In the genomic region with DNA sequence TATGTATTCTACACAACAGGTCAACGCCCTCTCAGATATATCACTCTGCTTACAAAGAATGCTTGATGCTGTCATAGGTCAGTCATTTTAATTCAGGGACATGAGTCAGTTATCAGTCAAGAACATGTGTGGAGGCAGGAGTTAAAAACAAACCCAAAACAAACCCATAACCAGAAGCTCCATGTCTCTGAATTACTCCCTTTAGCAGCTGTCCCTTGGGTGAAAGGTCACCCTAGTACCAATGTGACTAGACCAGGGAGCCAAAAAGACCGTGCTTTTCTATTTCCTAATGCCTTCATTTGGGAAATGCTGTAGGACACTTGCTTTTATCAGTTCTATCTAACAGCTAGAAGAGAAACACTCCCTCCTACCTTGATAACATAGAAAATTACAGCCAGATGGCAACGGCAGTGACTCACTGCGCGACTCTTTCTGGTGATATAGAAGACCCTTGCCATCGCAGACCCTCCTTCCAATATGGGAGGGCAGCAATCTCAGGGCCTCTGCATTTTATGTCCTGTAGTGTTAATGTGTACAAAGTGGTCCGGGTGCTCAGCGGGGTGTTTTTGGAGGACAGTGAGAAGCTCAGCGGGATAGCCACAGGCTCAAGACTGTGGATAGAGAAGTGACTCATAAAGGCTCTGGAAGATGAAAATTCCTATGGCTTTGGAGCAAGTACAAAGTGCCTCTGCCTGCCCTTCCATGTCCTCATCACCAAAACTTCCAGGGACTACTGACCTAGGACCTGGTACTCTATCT, we compare ENCODE assay signal across 10 cellular contexts. TPM values are rescaled to one million over a fixed set of nuclear protein-coding genes. Genes with fewer than 3 reads are reported as not detected.
DNase-seq lines count a peak whose midpoint lies in the region; ATAC-seq and TF ChIP-seq lines count a peak whose summit lies in the region.
"Had no signal": no experiment of that assay in that cellular context is flagged by ENCODE, and none has a peak within 500 bp of the region (broad histone marks: within the 10 kb centered on the region; RNA-seq: fewer than 3 reads in every experiment).

No MANE protein-coding gene starts in this region.

- no peaks in the 10 kb centered on the region for H3K9me3 Mint-ChIP-seq in nephron progenitor cell

- H3K4me3 Mint-ChIP-seq in nephron progenitor cell: no peak overlapping the region

- H3K4me3 ChIP-seq in esophagus (ENCODE audit: low read depth in 1 of 2, low read length in 2 of 2): no peak overlapping the region

- TF ChIP-seq CTCF in nephron progenitor cell (IDR thresholded peaks at IDR 0.05): no peak

- H3K27me3 ChIP-seq in esophagus (ENCODE audit: control insufficient read depth in 1 of 2, insufficient read depth in 2 of 2, low read length in 2 of 2): no peaks in the 10 kb centered on the region

- H3K36me3 Mint-ChIP-seq in nephron progenitor cell (ENCODE audit: low read depth): peaks cover 69% of the 10 kb centered on the region

- peak overlapping the region; percentile 85 for H3K27ac Mint-ChIP-seq in nephron progenitor cell

- ATAC-seq in GM19455 (IDR thresholded peaks at IDR 0.05; ENCODE audit: unreplicated experiment): no peak

- H3K36me3 ChIP-seq in esophagus (ENCODE audit: control insufficient read depth in 2 of 2, insufficient read depth in 2 of 2, low read length in 1 of 2): peaks cover 6 to 9% of the 10 kb centered on the region in 2 donors

- WGBS in esophagus, 2 donors: 82 to 86% methylated on average over 9 of the region's 9 CpGs

- H3K9me3 ChIP-seq in esophagus (ENCODE audit: control insufficient read depth in 2 of 2, insufficient read depth in 1 of 2, low read depth in 1 of 2, low read length in 1 of 2): no peaks in the 10 kb centered on the region

- peak overlapping the region; percentile 28 to 53 for H3K27ac ChIP-seq in esophagus (ENCODE audit: low read depth in 2 of 2, low read length in 1 of 2)

- peaks cover 0 to 2% of the 10 kb centered on the region in 2 donors for H3K4me1 ChIP-seq in esophagus (ENCODE audit: control insufficient read depth in 2 of 2, insufficient read depth in 2 of 2, low read length in 1 of 2)

- DNase-seq in EL: peak; percentile 89
- DNase-seq in RKO (ENCODE audit: low spot score): peak; percentile 67
- no peak for DNase-seq in nephron progenitor cell
- DNase-seq in NCI-H2196 (lab: John Stamatoyannopoulos, UW; ENCODE audit: unreplicated experiment): no peak
- DNase-seq in NCI-H187 treated with DMSO at 0.1 percent for 48 hours (lab: John Stamatoyannopoulos, UW): no peak
- no peak for DNase-seq in nucleus accumbens (lab: John Stamatoyannopoulos, UW)
- DNase-seq: activated naive CD4-positive, alpha-beta T cell treated with anti-CD3 and anti-CD28 coated beads, Interleukin-2, amount 50 U/mL, for 16 hours; stimulated activated CD4-positive, alpha-beta T cell treated with anti-CD3 and anti-CD28 coated beads, Interleukin-2, amount 100 ng/mL, for 24 hours had no signal

- H3K4me1 Mint-ChIP-seq in nephron progenitor cell: peaks cover 9% of the 10 kb centered on the region

- H3K27me3 Mint-ChIP-seq in nephron progenitor cell (ENCODE audit: low read depth, poor library complexity): no peaks in the 10 kb centered on the region

RNA-seq across cellular contexts. Expression of a gene that starts 24.8 kb away (rescaled TPM):
- polyA plus RNA-seq in esophagus: not detected

Comparison
In these comparisons a context has a peak if more than half of its experiments do, and no peak if none do; other contexts are left out.
1. DNase-seq: peak in EL (single experiment) and RKO (single experiment); none in nephron progenitor cell (single experiment), NCI-H2196 (single experiment), NCI-H187 treated with DMSO at 0.1 percent for 48 hours (single experiment) and nucleus accumbens (0 of 56).